ENCODE assay signal across 8 cellular contexts in genomic region chr9:19127881-19128719, GRCh38. TPM values are rescaled to one million over a fixed set of nuclear protein-coding genes. Genes with fewer than 3 reads are reported as not detected.
DNase-seq lines count a peak whose midpoint lies in the region; ATAC-seq and TF ChIP-seq lines count a peak whose summit lies in the region.

No MANE protein-coding gene starts in this region.

- H3K27me3 ChIP-seq in A673 (replicated peaks; ENCODE audit: insufficient read depth, low read depth, low read length, poor library complexity) (no peaks in the 10 kb centered on the region), HUES64 (ENCODE audit: insufficient read depth, low read length) (no peaks in the 10 kb centered on the region)

- ATAC-seq in GM19455 (IDR thresholded peaks at IDR 0.05; ENCODE audit: unreplicated experiment) (peak; percentile 21), omental fat pad (ENCODE audit: low FRiP score) (peak; percentile 2)

- H3K36me3 ChIP-seq in A673 (ENCODE audit: insufficient read depth, low read length, poor library complexity, severe bottlenecking), result no peaks in the 10 kb centered on the region
- H3K36me3 ChIP-seq in HUES64 (ENCODE audit: insufficient read depth, low read length), result peaks cover 31% of the 10 kb centered on the region

- no TSS peak for BruUV-seq in A673 (replicated peaks; lab: Mats Ljungman, UMichigan)

- no peaks in the 10 kb centered on the region for H3K4me1 ChIP-seq in A673 (ENCODE audit: insufficient read depth, low read length, poor library complexity, severe bottlenecking)
- H3K4me1 ChIP-seq in HUES64 (ENCODE audit: insufficient read depth, low read length), result peaks cover 30% of the 10 kb centered on the region

- POLR2A ChIA-PET in A673 (lab: Charles Lee; ENCODE audit: low non-redundant PET), result no interaction called here

- CTCF ChIA-PET in A673 (lab: Charles Lee), result no interaction called here

- 24% methylated on average over 43 of the region's 43 CpGs for WGBS in HUES64

- H3K4me3 ChIP-seq in A673 (ENCODE audit: low read depth, low read length, poor library complexity, severe bottlenecking) (peak overlapping the region; percentile 15), HUES64 (ENCODE audit: low read length) (peak overlapping the region; percentile 74), fibroblast of pulmonary artery (replicated peaks; ENCODE audit: low read depth, low read length) (peak overlapping the region; percentile 98)

- H3K27ac ChIP-seq in A673 (ENCODE audit: low read depth, low read length, poor library complexity, severe bottlenecking) (no peak overlapping the region), HUES64 (ENCODE audit: low read depth, low read length) (peak overlapping the region; percentile 92)

- TF ChIP-seq CTCF in A673 (conservative IDR thresholded peaks at IDR 0.05; ENCODE audit: low read depth, low read length) (no peak), fibroblast of pulmonary artery (IDR thresholded peaks at IDR 0.05; ENCODE audit: low read length, missing control alignments) (no peak), omental fat pad (IDR thresholded peaks at IDR 0.05) (no peak)

- intact Hi-C loops in A673 (cut with micrococcal nuclease; ENCODE audit: unreplicated experiment), result no loop called here

- H3K9me3 ChIP-seq in A673 (ENCODE audit: low read depth, low read length, poor library complexity, severe bottlenecking), result no peaks in the 10 kb centered on the region
- H3K9me3 ChIP-seq in HUES64 (ENCODE audit: insufficient read depth, low read depth, low read length), result no peaks in the 10 kb centered on the region

- H3K9ac ChIP-seq in HUES64 (ENCODE audit: low read depth, low read length), result peak overlapping the region; percentile 92

- DNase-seq in A673 (ENCODE audit: low spot score) (no peak), fibroblast of pulmonary artery (ENCODE audit: low read depth) (no peak), omental fat pad (ENCODE audit: low spot score) (no peak), GM03348 (ENCODE audit: low spot score) (no peak), Kasumi-1 (lab: John Stamatoyannopoulos, UW) (no peak)
- DNase-seq in activated T-cell treated with anti-CD3 and anti-CD28 coated beads, Interleukin-2, amount 50 U/mL, for 48 hours, result peak; percentile 57 to 64

RNA-seq across cellular contexts. Expression of gene PLIN2, which starts 0.8 kb away (rescaled TPM):
- 0.46 and 0.77 TPM in 2 replicates for total RNA-seq in A673 (2021)
- 46.3 TPM for polyA plus RNA-seq in HUES64 (2013, experiment 1 of 2)
- 46.2 TPM for polyA plus RNA-seq in HUES64 (2013, experiment 2 of 2)
- 1,000 to 10,000 TPM in 2 of 4 donors, 100 to 1,000 TPM in 2; 260 to 1,398 (median 845) TPM for total RNA-seq in omental fat pad

RNA-seq across cellular contexts. Expression of gene HAUS6, which starts 25.4 kb away (rescaled TPM):
- total RNA-seq in A673 (2021) (22.1 and 26.1 TPM in 2 replicates), omental fat pad (10 to 100 TPM in 2 of 4 donors, 1 to 10 TPM in 2; 7.5 to 14.7 (median 9.7) TPM)
- polyA plus RNA-seq in HUES64 (2013, experiment 1 of 2), result 30.2 TPM
- 31.2 TPM for polyA plus RNA-seq in HUES64 (2013, experiment 2 of 2)

Comparison
In these comparisons a context has a peak if more than half of its experiments do, and no peak if none do; other contexts are left out.
1. DNase-seq: peak in activated T-cell treated with anti-CD3 and anti-CD28 coated beads, Interleukin-2, amount 50 U/mL, for 48 hours (2 of 2); none in A673 (single experiment), fibroblast of pulmonary artery (single experiment), omental fat pad (single experiment), GM03348 (single experiment) and Kasumi-1 (0 of 2).
2. H3K4me3 ChIP-seq: peak in every context shown above with its lines; median percentile 98 in fibroblast of pulmonary artery; 74 in HUES64; 15 in A673.
3. RNA of gene PLIN2, which starts 0.8 kb away (total RNA-seq): 260 to 1,398 TPM in omental fat pad; 0.46 to 0.77 TPM in A673; every median in the first group is over 100 times any median in the second.